26 cellular contexts compared by ENCODE assay signal in the genomic region with DNA sequence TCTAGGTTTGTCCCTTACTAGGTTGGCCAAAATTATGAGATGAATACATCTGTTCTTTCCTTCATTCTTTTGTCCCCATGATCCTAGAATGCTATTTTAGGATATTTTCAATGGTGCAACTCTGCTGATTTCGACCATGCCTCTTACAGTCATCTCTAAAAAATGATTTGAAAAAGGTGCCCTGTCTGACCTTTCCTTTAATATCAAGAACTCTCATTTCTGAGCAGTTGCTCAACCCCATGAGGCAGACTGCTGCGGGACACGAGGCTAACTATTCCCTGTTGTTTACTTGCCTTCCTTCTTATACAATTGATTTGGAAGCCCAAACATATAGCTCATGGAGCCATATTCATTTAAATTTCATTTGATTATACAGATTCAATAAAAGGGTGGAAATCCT. TPM values are rescaled to one million over a fixed set of nuclear protein-coding genes. Genes with fewer than 3 reads are reported as not detected.
"Had no signal": no experiment of that assay in that cellular context is flagged by ENCODE, and none has a peak within 500 bp of the region (broad histone marks: within the 10 kb centered on the region; RNA-seq: fewer than 3 reads in every experiment).

No MANE protein-coding gene starts in this region.

- H3K4me1 ChIP-seq: SJSA1 had no signal

- H3K9me3 ChIP-seq: SJSA1 had no signal

- DNase-seq: activated CD4-positive, alpha-beta T cell treated with anti-CD3 and anti-CD28 coated beads for 4 hours; activated CD8-positive, alpha-beta memory T cell treated with anti-CD3 and anti-CD28 coated beads, Interleukin-2, amount 50 U/mL, for 48 hours; activated CD8-positive, alpha-beta T cell treated with anti-CD3 and anti-CD28 coated beads, Interleukin-2, amount 10 ng/mL, durations not matched to agents 7 days and 5 days; activated T-cell treated with anti-CD3 and anti-CD28 coated beads, Interleukin-2, amount 50 U/mL, for 1 hour; amygdala; KG1; NCI-H1092; NCI-H1417; NCI-H1930; NCI-H2171; NCI-H2227 treated with DMSO at 0.1 percent for 48 hours; NCI-H526; NCI-H774; SHP77; SW 1271 had no signal

- H3K4me3 ChIP-seq: cardiac muscle cell, SJSA1 had no signal

- ATAC-seq: activated CD4-positive, CD25-positive, alpha-beta regulatory T cell treated with anti-CD3 and anti-CD28 coated beads, Interleukin-2, amount 50 U/mL, for 24 hours; activated CD8-positive, alpha-beta T cell treated with anti-CD3 and anti-CD28 coated beads, Interleukin-2, amount 10 ng/mL, durations not matched to agents 7 days and 5 days; Panc1; SK-N-SH treated with all-trans-retinoic acid at 6 μM for 48 hours had no signal

- H3K36me3 ChIP-seq: cardiac muscle cell, SJSA1 had no signal

- H3K27me3 ChIP-seq: cardiac muscle cell, SJSA1 had no signal

- H3K27ac ChIP-seq: cardiac muscle cell, RWPE1, SJSA1 had no signal

RNA-seq across cellular contexts. Expression of gene PLSCR2, which starts 14.6 kb away (rescaled TPM):
- total RNA-seq: activated CD8-positive, alpha-beta T cell treated with anti-CD3 and anti-CD28 coated beads, Interleukin-2, amount 10 ng/mL, durations not matched to agents 7 days and 5 days; astrocyte; cardiac muscle cell; cerebellum; MCF 10A; NCI-H460; OCI-LY7; SJSA1 had no signal
- polyA plus RNA-seq: cardiac muscle cell had no signal
